Comparison of ENCODE assay signal across 18 cellular contexts in genomic region chr13:85819513-85819912, GRCh38.
DNase-seq lines count a peak whose midpoint lies in the region; ATAC-seq and TF ChIP-seq lines count a peak whose summit lies in the region.
"Had no signal": no experiment of that assay in that cellular context is flagged by ENCODE, and none has a peak within 500 bp of the region (broad histone marks: within the 10 kb centered on the region; RNA-seq: fewer than 3 reads in every experiment).

No MANE protein-coding gene starts in this region.

- peak overlapping the region; percentile 90 for H3K27ac ChIP-seq in SK-N-MC
- peak overlapping the region; percentile 6 for H3K27ac ChIP-seq in WERI-Rb-1
- H3K27ac ChIP-seq: 22Rv1, BLaER1, C4-2B, GM23248 had no signal

- H3K9me3 ChIP-seq in SK-N-MC (ENCODE audit: low read depth, low read length) (0 out of 2 replicates have a peak, but pooled peaks cover under 1% of the 10 kb centered on the region), WERI-Rb-1 (ENCODE audit: severe bottlenecking) (peaks cover 3% of the 10 kb centered on the region)
- H3K9me3 ChIP-seq: BLaER1 had no signal

- no peaks in the 10 kb centered on the region for H3K36me3 ChIP-seq in SK-N-MC (ENCODE audit: insufficient read depth, low read length)
- no peaks in the 10 kb centered on the region for H3K36me3 ChIP-seq in WERI-Rb-1
- H3K36me3 ChIP-seq: BLaER1 had no signal

- H3K4me3 ChIP-seq in SK-N-MC (no peak overlapping the region), WERI-Rb-1 (ENCODE audit: low read depth, low read length) (no peak overlapping the region)
- H3K4me3 ChIP-seq: BLaER1, GM23248 had no signal

- no peak overlapping the region for H3K9ac ChIP-seq in SK-N-MC (ENCODE audit: insufficient read length)
- H3K9ac ChIP-seq: BLaER1, GM23248 had no signal

- no peak for TF ChIP-seq CTCF in WERI-Rb-1 (IDR thresholded peaks at IDR 0.05; ENCODE audit: low read depth, low read length)

- DNase-seq in DMS 273 (lab: John Stamatoyannopoulos, UW; ENCODE audit: unreplicated experiment) (peak; percentile 3), DMS 273 treated with DMSO at 0.1 percent for 48 hours (lab: John Stamatoyannopoulos, UW) (no peak), SK-N-MC (ENCODE audit: low read depth, low spot score) (no peak), WERI-Rb-1 (no peak), superior temporal gyrus (ENCODE audit: extremely low spot score) (peak; percentile 48), DMS79 treated with DMSO at 0.1 percent for 48 hours (lab: John Stamatoyannopoulos, UW) (no peak)
- DNase-seq in activated CD8-positive, alpha-beta memory T cell treated with anti-CD3 and anti-CD28 coated beads, Interleukin-2, amount 50 U/mL, for 4 hours: no peak
- DNase-seq: CD4-positive, CD25-positive, alpha-beta regulatory T cell; CD8-positive, alpha-beta T cell; DMS79; GF-D8; GM23248; H7; HCEC 1CT had no signal

- H3K27me3 ChIP-seq in WERI-Rb-1 (ENCODE audit: insufficient read depth, low read depth, severe bottlenecking): no peaks in the 10 kb centered on the region
- H3K27me3 ChIP-seq: BLaER1 had no signal

- ATAC-seq in GM21619 (IDR thresholded peaks at IDR 0.05; ENCODE audit: unreplicated experiment): no peak
- ATAC-seq: CD8-positive, alpha-beta T cell had no signal

Comparison
In these comparisons a context has a peak if more than half of its experiments do, and no peak if none do; other contexts are left out.
1. DNase-seq: peak in DMS 273 (single experiment) and superior temporal gyrus (single experiment); none in DMS 273 treated with DMSO at 0.1 percent for 48 hours (single experiment), SK-N-MC (single experiment), WERI-Rb-1 (single experiment), DMS79 treated with DMSO at 0.1 percent for 48 hours (single experiment) and activated CD8-positive, alpha-beta memory T cell treated with anti-CD3 and anti-CD28 coated beads, Interleukin-2, amount 50 U/mL, for 4 hours (single experiment).